ENCODE assay signal across 1 cellular context in the genomic region with DNA sequence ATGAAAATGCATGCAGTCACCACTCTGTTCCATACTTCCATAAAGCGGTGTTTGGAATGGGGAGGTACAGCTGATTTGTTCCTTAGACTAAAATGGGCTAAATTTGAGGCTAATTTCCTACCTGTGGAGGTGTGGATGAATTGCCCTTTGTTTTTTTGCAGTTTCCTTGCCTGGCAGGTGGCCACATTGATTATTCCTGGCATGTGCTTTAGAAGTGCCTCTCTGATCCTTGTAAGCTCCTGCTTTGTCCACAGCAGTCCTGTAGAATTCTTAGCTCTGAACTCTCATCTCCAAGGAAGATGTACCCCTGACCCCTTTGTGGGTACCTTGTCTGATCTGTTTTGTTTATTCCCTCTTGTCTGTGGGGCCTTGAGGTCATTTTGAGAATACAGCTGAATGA.
A peak's percentile ranks its signal among the peaks of the same experiment; 100 is the strongest.
TF ChIP-seq lines count a peak whose summit lies in the region.

No MANE protein-coding gene starts in this region.

TF ChIP-seq in WTC11, 78 proteins besides CTCF, POLR2A, EP300 and RAD21 (continued from another document):
- TF ChIP-seq, protein P1, sequence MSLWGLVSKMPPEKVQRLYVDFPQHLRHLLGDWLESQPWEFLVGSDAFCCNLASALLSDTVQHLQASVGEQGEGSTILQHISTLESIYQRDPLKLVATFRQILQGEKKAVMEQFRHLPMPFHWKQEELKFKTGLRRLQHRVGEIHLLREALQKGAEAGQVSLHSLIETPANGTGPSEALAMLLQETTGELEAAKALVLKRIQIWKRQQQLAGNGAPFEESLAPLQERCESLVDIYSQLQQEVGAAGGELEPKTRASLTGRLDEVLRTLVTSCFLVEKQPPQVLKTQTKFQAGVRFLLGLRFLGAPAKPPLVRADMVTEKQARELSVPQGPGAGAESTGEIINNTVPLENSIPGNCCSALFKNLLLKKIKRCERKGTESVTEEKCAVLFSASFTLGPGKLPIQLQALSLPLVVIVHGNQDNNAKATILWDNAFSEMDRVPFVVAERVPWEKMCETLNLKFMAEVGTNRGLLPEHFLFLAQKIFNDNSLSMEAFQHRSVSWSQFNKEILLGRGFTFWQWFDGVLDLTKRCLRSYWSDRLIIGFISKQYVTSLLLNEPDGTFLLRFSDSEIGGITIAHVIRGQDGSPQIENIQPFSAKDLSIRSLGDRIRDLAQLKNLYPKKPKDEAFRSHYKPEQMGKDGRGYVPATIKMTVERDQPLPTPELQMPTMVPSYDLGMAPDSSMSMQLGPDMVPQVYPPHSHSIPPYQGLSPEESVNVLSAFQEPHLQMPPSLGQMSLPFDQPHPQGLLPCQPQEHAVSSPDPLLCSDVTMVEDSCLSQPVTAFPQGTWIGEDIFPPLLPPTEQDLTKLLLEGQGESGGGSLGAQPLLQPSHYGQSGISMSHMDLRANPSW (CRISPR knock-in tag; conservative IDR thresholded peaks at IDR 0.05; ENCODE audit: low read depth) = no peak
- TF ChIP-seq ZBTB21 (CRISPR knock-in tag; IDR thresholded peaks at IDR 0.05; ENCODE audit: borderline replicate concordance) (0 out of 2 replicates have a peak, but pooled peaks have one; percentile 18), PREB (CRISPR knock-in tag; IDR thresholded peaks at IDR 0.05; ENCODE audit: borderline replicate concordance) (no peak), HMGA2 (CRISPR knock-in tag; IDR thresholded peaks at IDR 0.05) (no peak)
